Comparison of ENCODE assay signal across 25 cellular contexts in the genomic region with DNA sequence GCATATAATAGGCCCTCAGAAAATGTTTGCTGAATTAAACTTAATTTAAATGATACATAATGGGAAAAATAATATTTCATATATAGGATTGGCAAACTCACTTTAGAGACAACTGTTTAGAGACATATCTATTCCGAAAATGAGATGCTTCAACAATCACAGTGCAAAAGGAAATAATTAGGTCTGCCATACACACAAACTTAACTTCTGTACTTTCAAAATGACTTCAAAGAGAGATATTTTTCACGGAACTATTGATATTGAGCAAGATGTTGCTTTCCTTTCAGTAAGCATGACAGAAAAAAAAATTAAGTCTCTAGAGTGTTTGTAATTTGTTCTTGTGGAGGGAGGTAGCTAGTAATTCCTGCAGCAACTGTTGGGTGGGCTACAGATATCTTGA.
DNase-seq lines count a peak whose midpoint lies in the region; ATAC-seq and TF ChIP-seq lines count a peak whose summit lies in the region.
"Had no signal": no experiment of that assay in that cellular context is flagged by ENCODE, and none has a peak within 500 bp of the region (broad histone marks: within the 10 kb centered on the region; RNA-seq: fewer than 3 reads in every experiment).

No MANE protein-coding gene starts in this region.

- ATAC-seq in GM18520 (IDR thresholded peaks at IDR 0.05; ENCODE audit: unreplicated experiment) (peak; percentile 94), GM19468 (IDR thresholded peaks at IDR 0.05; ENCODE audit: extremely low read depth, unreplicated experiment) (peak; percentile 87), HG02852 (IDR thresholded peaks at IDR 0.05; ENCODE audit: unreplicated experiment) (peak; percentile 92), HG03521 (IDR thresholded peaks at IDR 0.05; ENCODE audit: unreplicated experiment) (peak; percentile 71)
- ATAC-seq: left colon, WTC11 had no signal

- DNase-seq in NOMO-1 treated with DMSO at 0.1 percent for 48 hours (lab: John Stamatoyannopoulos, UW; ENCODE audit: unreplicated experiment) (no peak), NCI-H526 treated with DMSO at 0.1 percent for 48 hours (lab: John Stamatoyannopoulos, UW) (no peak), RWPE1 (ENCODE audit: low spot score) (no peak), DMS53 treated with DMSO at 0.1 percent for 48 hours (lab: John Stamatoyannopoulos, UW; ENCODE audit: unreplicated experiment) (no peak)
- DNase-seq: activated CD4-positive, alpha-beta memory T cell treated with anti-CD3 and anti-CD28 coated beads, Interleukin-2, amount 10 ng/mL, durations not matched to agents 7 days and 5 days; activated naive CD4-positive, alpha-beta T cell treated with anti-CD3 and anti-CD28 coated beads, Interleukin-2, amount 10 ng/mL, durations not matched to agents 7 days and 5 days; activated T-cell treated with anti-CD3 and anti-CD28 coated beads, Interleukin-2, amount 50 U/mL, for 24 hours; aorta; CD8-positive, alpha-beta memory T cell; DMS79 treated with DMSO at 0.1 percent for 48 hours; effector CD8-positive, alpha-beta T cell; GM23248; left colon; midbrain; NCI-H2029; NCI-H510A; OCI-M1; spleen; testis had no signal

- H3K27ac ChIP-seq in RWPE1 = no peak overlapping the region
- H3K27ac ChIP-seq: esophagus muscularis mucosa, GM23248, spleen, testis had no signal

- POLR2A ChIA-PET in RWPE1 (lab: Yijun Ruan, JAX; ENCODE audit: low non-redundant PET) = no interaction called here

- no peak for TF ChIP-seq CTCF in RWPE1 (conservative IDR thresholded peaks at IDR 0.05; ENCODE audit: low read depth)

- CTCF ChIA-PET in RWPE1 (lab: Yijun Ruan, JAX) = no interaction called here
